ENCODE assay signal across 2 cellular contexts in the genomic region with DNA sequence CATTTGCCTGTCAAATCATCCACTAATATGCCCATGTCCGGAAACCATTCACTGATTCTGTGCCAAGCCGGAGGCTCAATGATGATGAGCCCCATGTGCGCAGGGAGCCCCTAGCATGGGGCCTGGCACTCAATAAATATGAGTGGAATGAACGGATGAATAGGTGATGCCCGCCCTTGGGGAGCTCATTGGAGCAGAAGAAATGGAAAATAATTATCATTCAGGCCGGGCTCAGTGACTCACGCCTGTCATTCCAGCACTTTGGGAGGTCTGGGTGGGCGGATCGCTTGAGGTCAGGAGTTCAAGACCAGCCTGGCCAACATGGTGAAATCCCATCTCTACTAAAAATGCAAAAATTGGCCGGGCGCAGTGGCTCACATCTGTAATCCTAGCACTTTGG.
TF ChIP-seq lines count a peak whose summit lies in the region.

No MANE protein-coding gene starts in this region.

TF ChIP-seq in HCT116, 20 proteins besides CTCF, POLR2A, EP300 and RAD21:
- TF ChIP-seq SP1 (IDR thresholded peaks at IDR 0.05; ENCODE audit: low read depth) = no peak
- TF ChIP-seq EGR1 (IDR thresholded peaks at IDR 0.05; ENCODE audit: low read depth) = peak; percentile 68
TF ChIP-seq in HCT116: peak in this region for 1.

TF ChIP-seq in HepG2, 621 proteins besides CTCF, POLR2A, EP300 and RAD21:
- TF ChIP-seq ZNF570 (CRISPR knock-in tag; IDR thresholded peaks at IDR 0.05; ENCODE audit: borderline replicate concordance) (no peak), GABPA (IDR thresholded peaks at IDR 0.05; ENCODE audit: low read depth, low read length) (no peak), GABPA (CRISPR knock-in tag; IDR thresholded peaks at IDR 0.05; ENCODE audit: low read depth) (no peak), ZSCAN30 (CRISPR knock-in tag; IDR thresholded peaks at IDR 0.05) (no peak), RORA (CRISPR knock-in tag; IDR thresholded peaks at IDR 0.05) (no peak), PHF21A (CRISPR knock-in tag; IDR thresholded peaks at IDR 0.05) (no peak), DNMT1 (CRISPR knock-in tag; IDR thresholded peaks at IDR 0.05) (no peak), ZNF143 (CRISPR knock-in tag; IDR thresholded peaks at IDR 0.05) (no peak), ZNF382 (CRISPR knock-in tag; IDR thresholded peaks at IDR 0.05; ENCODE audit: borderline replicate concordance) (no peak), HOXA9 (CRISPR knock-in tag; IDR thresholded peaks at IDR 0.05; ENCODE audit: borderline replicate concordance) (no peak), KLF9 (CRISPR knock-in tag; IDR thresholded peaks at IDR 0.05; ENCODE audit: low read depth) (no peak), TSC22D2 (CRISPR knock-in tag; IDR thresholded peaks at IDR 0.05; ENCODE audit: borderline replicate concordance) (no peak), ZFP36L2 (CRISPR knock-in tag; IDR thresholded peaks at IDR 0.05) (no peak), FOXO1 (CRISPR knock-in tag; IDR thresholded peaks at IDR 0.05) (no peak), SMYD3 (CRISPR knock-in tag; IDR thresholded peaks at IDR 0.05) (no peak), POLR2AphosphoS5 (IDR thresholded peaks at IDR 0.05; ENCODE audit: low read depth, low read length) (no peak), ZNF766 (CRISPR knock-in tag; IDR thresholded peaks at IDR 0.05; ENCODE audit: borderline replicate concordance) (no peak)
- TF ChIP-seq, protein P1, sequence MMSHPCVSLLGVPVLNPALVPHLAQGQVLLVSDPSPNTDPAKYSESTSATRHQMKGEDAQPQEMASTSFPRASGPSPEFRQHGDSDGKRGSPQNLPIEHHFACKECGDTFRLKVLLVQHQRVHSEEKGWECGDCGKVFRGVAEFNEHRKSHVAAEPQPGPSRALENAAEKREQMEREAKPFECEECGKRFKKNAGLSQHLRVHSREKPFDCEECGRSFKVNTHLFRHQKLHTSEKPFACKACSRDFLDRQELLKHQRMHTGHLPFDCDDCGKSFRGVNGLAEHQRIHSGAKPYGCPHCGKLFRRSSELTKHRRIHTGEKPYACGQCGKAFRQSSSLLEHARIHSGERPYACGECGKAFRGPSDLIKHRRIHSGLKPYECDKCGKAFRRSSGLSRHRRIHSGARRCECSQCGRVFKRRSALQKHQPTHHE (CRISPR knock-in tag; IDR thresholded peaks at IDR 0.05; ENCODE audit: borderline replicate concordance) = no peak
TF ChIP-seq in HepG2: peak in this region for 0.
